Comparison of ENCODE assay signal across 6 cellular contexts in the genomic region with DNA sequence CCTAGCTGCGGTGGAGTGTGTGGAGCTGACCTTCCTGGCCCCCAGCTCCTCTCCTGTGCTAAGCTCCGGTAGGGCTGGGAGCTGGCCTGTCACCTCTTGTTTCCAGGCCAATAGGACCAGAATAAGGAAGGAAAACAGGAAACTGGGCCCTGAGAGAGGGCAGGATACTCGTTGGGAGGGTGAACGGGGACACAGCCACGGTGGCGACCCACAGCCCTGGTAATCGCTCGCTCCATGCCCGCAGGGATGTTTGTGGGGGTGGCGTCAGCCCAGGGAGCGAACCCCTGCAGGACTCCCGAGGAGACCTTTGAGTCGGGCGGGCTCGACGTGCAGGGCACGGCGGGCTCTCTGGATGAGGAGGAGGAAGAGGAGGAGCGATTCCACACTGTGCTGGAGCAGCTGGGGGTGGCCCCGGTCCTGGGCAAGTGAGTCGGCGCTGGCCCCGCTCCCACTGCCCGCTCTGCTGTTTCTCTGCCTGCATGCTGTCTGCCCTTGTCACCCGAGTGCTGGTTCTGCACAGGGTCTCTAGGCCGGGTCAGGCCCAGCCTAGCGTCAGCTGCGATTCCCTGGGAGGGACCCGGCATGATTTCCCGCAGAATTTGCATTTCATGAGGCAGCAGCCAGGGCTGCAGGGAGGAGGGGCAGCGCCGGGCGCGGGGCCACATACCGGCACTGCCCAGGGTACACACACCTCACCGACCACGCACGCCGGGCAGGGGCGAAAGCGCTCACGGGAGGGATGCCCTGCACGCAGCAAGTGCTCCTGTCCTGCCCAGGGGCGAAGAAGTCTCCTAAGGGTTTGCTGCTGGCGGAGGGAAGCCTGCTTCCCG. TPM values are rescaled to one million over a fixed set of nuclear protein-coding genes. Genes with fewer than 3 reads are reported as not detected.
DNase-seq lines count a peak whose midpoint lies in the region; ATAC-seq and TF ChIP-seq lines count a peak whose summit lies in the region.

No MANE protein-coding gene starts in this region.

- no peak for ATAC-seq in HG03196 (IDR thresholded peaks at IDR 0.05; ENCODE audit: unreplicated experiment)

- peak overlapping the region; percentile 15; the same call in 1 of the 2 replicates for H2AFZ ChIP-seq in MM.1S (ENCODE audit: low read length)

- peaks cover 8% of the 10 kb centered on the region for H3F3A ChIP-seq in MM.1S (ENCODE audit: insufficient read depth, low read length)

- H3K4me3 ChIP-seq in MM.1S (ENCODE audit: low read length) (peak overlapping the region; percentile 47), esophagus (ENCODE audit: low read depth in 1 of 2, low read length in 2 of 2) (peak overlapping the region; percentile 4 to 18), skeletal muscle tissue (ENCODE audit: low read length in 3 of 3) (peak overlapping the region; percentile 49 to 58 (median 56))

- no peak overlapping the region for H3K27ac ChIP-seq in MM.1S (ENCODE audit: low read length)
- H3K27ac ChIP-seq in esophagus (ENCODE audit: low read depth in 2 of 2, low read length in 1 of 2): no peak overlapping the region
- H3K27ac ChIP-seq in skeletal muscle tissue (ENCODE audit: low read depth, low read length): peak overlapping the region; percentile 25

- H3K9ac ChIP-seq in MM.1S (ENCODE audit: low read length) (no peak overlapping the region; the same call in 1 of the 2 replicates), skeletal muscle tissue (ENCODE audit: low read depth in 1 of 3, low read length in 3 of 3) (peak overlapping the region in 2 of 3 donors; percentile 43 to 62)

- peaks cover 6% of the 10 kb centered on the region for H3K79me2 ChIP-seq in MM.1S (ENCODE audit: low read length)

- H3K36me3 ChIP-seq in MM.1S (replicated peaks; ENCODE audit: insufficient read depth, low read length) (no peaks in the 10 kb centered on the region), esophagus (ENCODE audit: control insufficient read depth in 2 of 2, insufficient read depth in 2 of 2, low read length in 1 of 2) (peaks cover 0 to 13% of the 10 kb centered on the region in 2 donors), skeletal muscle tissue (ENCODE audit: control insufficient read depth in 3 of 3, insufficient read depth in 3 of 3, low read length in 3 of 3) (peaks cover 5 to 14% (median 9%) of the 10 kb centered on the region in 3 donors)

- no peak for TF ChIP-seq CTCF in MM.1S (IDR thresholded peaks at IDR 0.05; ENCODE audit: low read length)

- H3K4me1 ChIP-seq in MM.1S (ENCODE audit: low read length) (peaks cover 25% of the 10 kb centered on the region), esophagus (ENCODE audit: control insufficient read depth in 2 of 2, insufficient read depth in 2 of 2, low read length in 1 of 2) (peaks cover 21 to 57% of the 10 kb centered on the region in 2 donors), skeletal muscle tissue (ENCODE audit: control insufficient read depth in 3 of 3, insufficient read depth in 3 of 3, low read length in 3 of 3) (peaks cover 60 to 80% (median 64%) of the 10 kb centered on the region in 3 donors)

- peak overlapping the region; percentile 85 for H3K4me2 ChIP-seq in MM.1S (ENCODE audit: low read depth, low read length)

- no peaks in the 10 kb centered on the region for H4K20me1 ChIP-seq in MM.1S (ENCODE audit: insufficient read depth, low read length)

- DNase-seq in MM.1S (no peak), SIG-M5 (lab: John Stamatoyannopoulos, UW) (no peak)
- DNase-seq in activated CD4-positive, alpha-beta T cell treated with anti-CD3 and anti-CD28 coated beads for 48 hours: no peak

- peaks cover 15% of the 10 kb centered on the region for H3K27me3 ChIP-seq in MM.1S (replicated peaks; ENCODE audit: insufficient read depth, low read length)
- H3K27me3 ChIP-seq in esophagus (ENCODE audit: control insufficient read depth in 1 of 2, insufficient read depth in 2 of 2, low read length in 2 of 2): peaks cover 0 to 4% of the 10 kb centered on the region in 2 donors
- H3K27me3 ChIP-seq in skeletal muscle tissue (ENCODE audit: control insufficient read depth in 3 of 3, insufficient read depth in 3 of 3, low read length in 3 of 3): peaks cover 13 to 63% (median 26%) of the 10 kb centered on the region in 3 donors

- H3K9me2 ChIP-seq in MM.1S (replicated peaks; ENCODE audit: insufficient read depth, low read length): no peaks in the 10 kb centered on the region

- no peaks in the 10 kb centered on the region for H3K9me3 ChIP-seq in MM.1S (replicated peaks; ENCODE audit: insufficient read depth, low read length)
- no peaks in the 10 kb centered on the region for H3K9me3 ChIP-seq in esophagus (ENCODE audit: control insufficient read depth in 2 of 2, insufficient read depth in 1 of 2, low read depth in 1 of 2, low read length in 1 of 2)
- H3K9me3 ChIP-seq in skeletal muscle tissue (ENCODE audit: control insufficient read depth in 3 of 3, low read length in 3 of 3): no peaks in the 10 kb centered on the region

- 13 to 15% methylated on average over 46 of the region's 46 CpGs for WGBS in esophagus, 2 donors

RNA-seq across cellular contexts. Expression of a gene that starts 1.6 kb away (rescaled TPM):
- 1 to 10 TPM; 3.2 to 5.3 TPM for polyA plus RNA-seq in esophagus
- total RNA-seq in skeletal muscle tissue: 5.7 TPM

RNA-seq across cellular contexts. Expression of a gene that starts 3.4 kb away (rescaled TPM):
- polyA plus RNA-seq in esophagus: 100 to 1,000 TPM in 1 of 2 donors, 10 to 100 TPM in 1; 75.5 to 108 TPM
- total RNA-seq in skeletal muscle tissue: 94.5 TPM

RNA-seq across cellular contexts. Expression of a gene that starts 10.6 kb away (rescaled TPM):
- 10 to 100 TPM; 51.7 to 53.2 TPM for polyA plus RNA-seq in esophagus
- total RNA-seq in skeletal muscle tissue: 13.6 TPM

RNA-seq across cellular contexts. Expression of a gene that starts 13.0 kb away (rescaled TPM):
- polyA plus RNA-seq in esophagus: 100 to 1,000 TPM in 1 of 2 donors, 10 to 100 TPM in 1; 64.9 to 177 TPM
- 46.4 TPM for total RNA-seq in skeletal muscle tissue

RNA-seq across cellular contexts. Expression of a gene that starts 13.3 kb away (rescaled TPM):
- 10 to 100 TPM in 1 of 2 donors, 1 to 10 TPM in 1; 9.8 to 16.8 TPM for polyA plus RNA-seq in esophagus
- 42.3 TPM for total RNA-seq in skeletal muscle tissue
